Comparison of ENCODE assay signal across 1 cellular context in genomic region chr6:111411978-111412574, GRCh38.
TF ChIP-seq lines count a peak whose summit lies in the region.

No MANE protein-coding gene starts in this region.

TF ChIP-seq in HepG2, 621 proteins besides CTCF, POLR2A, EP300 and RAD21 (continued from another document):
- TF ChIP-seq, protein P1, sequence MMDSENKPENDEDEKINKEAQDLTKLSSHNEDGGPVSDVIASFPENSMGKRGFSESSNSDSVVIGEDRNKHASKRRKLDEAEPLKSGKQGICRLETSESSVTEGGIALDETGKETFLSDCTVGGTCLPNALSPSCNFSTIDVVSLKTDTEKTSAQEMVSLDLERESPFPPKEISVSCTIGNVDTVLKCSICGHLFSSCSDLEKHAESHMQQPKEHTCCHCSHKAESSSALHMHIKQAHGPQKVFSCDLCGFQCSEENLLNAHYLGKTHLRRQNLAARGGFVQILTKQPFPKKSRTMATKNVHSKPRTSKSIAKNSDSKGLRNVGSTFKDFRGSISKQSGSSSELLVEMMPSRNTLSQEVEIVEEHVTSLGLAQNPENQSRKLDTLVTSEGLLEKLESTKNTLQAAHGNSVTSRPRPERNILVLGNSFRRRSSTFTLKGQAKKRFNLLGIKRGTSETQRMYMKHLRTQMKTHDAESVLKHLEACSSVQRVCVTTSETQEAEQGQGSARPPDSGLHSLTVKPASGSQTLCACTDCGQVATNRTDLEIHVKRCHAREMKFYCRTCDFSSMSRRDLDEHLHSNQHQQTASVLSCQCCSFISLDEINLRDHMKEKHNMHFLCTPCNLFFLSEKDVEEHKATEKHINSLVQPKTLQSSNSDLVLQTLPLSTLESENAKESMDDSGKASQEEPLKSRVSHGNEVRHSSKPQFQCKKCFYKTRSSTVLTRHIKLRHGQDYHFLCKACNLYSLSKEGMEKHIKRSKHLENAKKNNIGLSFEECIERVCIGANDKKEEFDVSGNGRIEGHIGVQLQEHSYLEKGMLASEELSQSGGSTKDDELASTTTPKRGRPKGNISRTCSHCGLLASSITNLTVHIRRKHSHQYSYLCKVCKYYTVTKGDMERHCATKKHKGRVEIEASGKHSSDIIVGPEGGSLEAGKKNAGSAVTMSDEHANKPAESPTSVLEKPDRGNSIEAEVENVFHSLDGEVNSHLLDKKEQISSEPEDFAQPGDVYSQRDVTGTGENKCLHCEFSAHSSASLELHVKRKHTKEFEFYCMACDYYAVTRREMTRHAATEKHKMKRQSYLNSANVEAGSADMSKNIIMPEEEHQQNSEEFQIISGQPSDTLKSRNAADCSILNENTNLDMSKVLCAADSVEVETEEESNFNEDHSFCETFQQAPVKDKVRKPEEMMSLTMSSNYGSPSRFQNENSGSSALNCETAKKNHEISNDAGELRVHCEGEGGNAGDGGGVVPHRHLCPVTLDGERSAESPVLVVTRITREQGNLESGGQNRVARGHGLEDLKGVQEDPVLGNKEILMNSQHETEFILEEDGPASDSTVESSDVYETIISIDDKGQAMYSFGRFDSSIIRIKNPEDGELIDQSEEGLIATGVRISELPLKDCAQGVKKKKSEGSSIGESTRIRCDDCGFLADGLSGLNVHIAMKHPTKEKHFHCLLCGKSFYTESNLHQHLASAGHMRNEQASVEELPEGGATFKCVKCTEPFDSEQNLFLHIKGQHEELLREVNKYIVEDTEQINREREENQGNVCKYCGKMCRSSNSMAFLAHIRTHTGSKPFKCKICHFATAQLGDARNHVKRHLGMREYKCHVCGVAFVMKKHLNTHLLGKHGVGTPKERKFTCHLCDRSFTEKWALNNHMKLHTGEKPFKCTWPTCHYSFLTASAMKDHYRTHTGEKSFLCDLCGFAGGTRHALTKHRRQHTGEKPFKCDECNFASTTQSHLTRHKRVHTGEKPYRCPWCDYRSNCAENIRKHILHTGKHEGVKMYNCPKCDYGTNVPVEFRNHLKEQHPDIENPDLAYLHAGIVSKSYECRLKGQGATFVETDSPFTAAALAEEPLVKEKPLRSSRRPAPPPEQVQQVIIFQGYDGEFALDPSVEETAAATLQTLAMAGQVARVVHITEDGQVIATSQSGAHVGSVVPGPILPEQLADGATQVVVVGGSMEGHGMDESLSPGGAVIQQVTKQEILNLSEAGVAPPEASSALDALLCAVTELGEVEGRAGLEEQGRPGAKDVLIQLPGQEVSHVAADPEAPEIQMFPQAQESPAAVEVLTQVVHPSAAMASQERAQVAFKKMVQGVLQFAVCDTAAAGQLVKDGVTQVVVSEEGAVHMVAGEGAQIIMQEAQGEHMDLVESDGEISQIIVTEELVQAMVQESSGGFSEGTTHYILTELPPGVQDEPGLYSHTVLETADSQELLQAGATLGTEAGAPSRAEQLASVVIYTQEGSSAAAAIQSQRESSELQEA (CRISPR knock-in tag; IDR thresholded peaks at IDR 0.05; ENCODE audit: not compliant biosample characterization): no peak
- TF ChIP-seq ZNF7 (CRISPR knock-in tag; IDR thresholded peaks at IDR 0.05): no peak
- no peak for TF ChIP-seq ZSCAN12 (CRISPR knock-in tag; IDR thresholded peaks at IDR 0.05)
TF ChIP-seq in HepG2: peak in this region for 0.
